Comparison of ENCODE assay signal across 1 cellular context in genomic region chr4:16579866-16580265, GRCh38.
TF ChIP-seq lines count a peak whose summit lies in the region.

No MANE protein-coding gene starts in this region.

TF ChIP-seq in WTC11, 78 proteins besides CTCF, POLR2A, EP300 and RAD21 (continued from another document):
- no peak for TF ChIP-seq ZNF219 (CRISPR knock-in tag; IDR thresholded peaks at IDR 0.05; ENCODE audit: borderline replicate concordance)
- TF ChIP-seq ESRRA (CRISPR knock-in tag; IDR thresholded peaks at IDR 0.05; ENCODE audit: borderline replicate concordance): no peak
- no peak for TF ChIP-seq ZBTB21 (CRISPR knock-in tag; IDR thresholded peaks at IDR 0.05; ENCODE audit: borderline replicate concordance)
- TF ChIP-seq ZNF138 (CRISPR knock-in tag; conservative IDR thresholded peaks at IDR 0.05): no peak
- TF ChIP-seq HMGA2 (CRISPR knock-in tag; IDR thresholded peaks at IDR 0.05): no peak
- TF ChIP-seq NR2C2 (CRISPR knock-in tag; IDR thresholded peaks at IDR 0.05): no peak
